30 cellular contexts compared by ENCODE assay signal in the genomic region with DNA sequence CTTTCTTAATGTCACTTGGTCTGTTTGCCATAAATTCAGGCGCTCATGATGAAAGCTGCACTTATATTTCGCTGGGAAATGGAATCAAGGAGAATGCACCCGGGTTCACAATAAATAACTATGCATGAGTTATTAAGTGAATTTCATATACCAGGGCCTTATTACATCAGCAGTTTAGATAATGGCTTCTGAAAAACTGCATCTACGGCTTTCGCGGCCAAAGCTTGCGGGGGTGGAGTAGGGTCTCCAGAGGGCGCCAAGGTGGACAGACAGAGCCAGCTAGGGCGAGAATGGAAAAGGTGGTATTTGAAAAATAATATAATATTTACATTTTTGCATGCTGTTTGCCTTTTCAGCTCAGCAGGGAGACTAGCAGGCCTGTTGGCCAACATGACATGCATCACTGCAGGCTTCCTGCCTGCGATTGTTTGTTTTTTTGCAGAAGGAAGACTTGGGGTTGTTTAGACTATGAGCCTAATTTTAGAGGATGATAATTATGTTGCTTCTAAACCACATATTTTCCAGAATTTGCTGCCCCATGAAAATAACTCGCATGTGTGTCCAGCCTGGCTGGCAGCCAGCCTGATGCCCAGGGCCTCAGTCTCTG.
DNase-seq lines count a peak whose midpoint lies in the region; ATAC-seq and TF ChIP-seq lines count a peak whose summit lies in the region.
"Had no signal": no experiment of that assay in that cellular context is flagged by ENCODE, and none has a peak within 500 bp of the region (broad histone marks: within the 10 kb centered on the region; RNA-seq: fewer than 3 reads in every experiment).

No MANE protein-coding gene starts in this region.

- H2BK12ac ChIP-seq in H9 (ENCODE audit: insufficient read length, low read depth, low read length) = no peak overlapping the region

- H4K91ac ChIP-seq in H9 (ENCODE audit: insufficient read length, low read depth, low read length) = no peak overlapping the region

- H3K79me2 ChIP-seq in H9 (ENCODE audit: insufficient read depth, low read length) = no peaks in the 10 kb centered on the region

- peaks cover 31% of the 10 kb centered on the region for H3K9me3 ChIP-seq in BLaER1
- H3K9me3 ChIP-seq in H9 (ENCODE audit: control insufficient read depth, low read depth, low read length) = no peaks in the 10 kb centered on the region
- H3K9me3 ChIP-seq in right lobe of liver = peaks cover 0 to 6% (median 0%) of the 10 kb centered on the region in 4 donors
- H3K9me3 ChIP-seq: testis had no signal

- no peak overlapping the region for H2AK5ac ChIP-seq in H9 (ENCODE audit: insufficient read length, low read length)

- CTCF ChIA-PET in activated naive CD4-positive, alpha-beta T cell treated with anti-CD3 and anti-CD28 coated beads, Interleukin-2, amount 10 ng/mL, durations not matched to agents 7 days and 5 days (lab: Charles Lee) = no interaction called here

- no peak overlapping the region for H4K8ac ChIP-seq in H9 (replicated peaks; ENCODE audit: insufficient read length, low read depth, low read length)

- no peak overlapping the region for H3K4ac ChIP-seq in H9 (ENCODE audit: low read depth, low read length)

- H2BK120ac ChIP-seq in H9 (ENCODE audit: low read depth, low read length, poor library complexity, severe bottlenecking) = no peak overlapping the region

- no peak for TF ChIP-seq POLR2A in right lobe of liver (IDR thresholded peaks at IDR 0.05)

- H3K18ac ChIP-seq in H9 (ENCODE audit: insufficient read length, low read depth, low read length) = no peak overlapping the region

- H3T11ph ChIP-seq in H9 (ENCODE audit: low read length) = no peak overlapping the region

- H3K4me1 ChIP-seq in BLaER1 = peaks cover 47% of the 10 kb centered on the region
- H3K4me1 ChIP-seq in H9 (ENCODE audit: insufficient read depth, low read length) = peaks cover 5% of the 10 kb centered on the region; the same call in 1 of the 2 replicates
- peaks cover 0 to 13% (median 3%) of the 10 kb centered on the region in 4 donors for H3K4me1 ChIP-seq in right lobe of liver
- H3K4me1 ChIP-seq: left lung, right atrium auricular region, spleen, testis had no signal

- H3K9me3 Mint-ChIP-seq in H9 = peaks cover 5 to 12% of the 10 kb centered on the region in 2 experiments
- H3K9me3 Mint-ChIP-seq in activated naive CD4-positive, alpha-beta T cell treated with anti-CD3 and anti-CD28 coated beads, Interleukin-2, amount 10 ng/mL, durations not matched to agents 7 days and 5 days = peaks cover 4% of the 10 kb centered on the region

- no peak overlapping the region for H3K27ac ChIP-seq in BLaER1
- no peak overlapping the region for H3K27ac ChIP-seq in H9 (ENCODE audit: insufficient read length, low read depth, low read length)
- peak overlapping the region in 2 of 3 donors; percentile 88 to 92 for H3K27ac ChIP-seq in right lobe of liver
- H3K27ac ChIP-seq: brain microvascular endothelial cell, left lung, right atrium auricular region, spleen, testis, VCaP had no signal

- H4K5ac ChIP-seq in H9 (ENCODE audit: insufficient read length, low read depth, low read length) = no peak overlapping the region

- no peak overlapping the region for H2BK20ac ChIP-seq in H9 (ENCODE audit: low read depth, low read length, poor library complexity, severe bottlenecking)

- WGBS in H9 (ENCODE audit: extremely low coverage, insufficient read length, low lambda C conversion rate) = no CpG with 5 or more reads among the region's 11 CpGs
- WGBS in right lobe of liver (ENCODE audit: insufficient coverage, low coverage, low lambda C conversion rate, missing lambda C conversion rate) = 67% methylated on average over 11 of the region's 11 CpGs

- H3K27me3 Mint-ChIP-seq in H9 (ENCODE audit: low read depth) = peaks cover 4% of the 10 kb centered on the region
- H3K27me3 Mint-ChIP-seq in activated naive CD4-positive, alpha-beta T cell treated with anti-CD3 and anti-CD28 coated beads, Interleukin-2, amount 10 ng/mL, durations not matched to agents 7 days and 5 days = no peaks in the 10 kb centered on the region
- H3K27me3 Mint-ChIP-seq: CD4-positive, CD25-positive, alpha-beta regulatory T cell had no signal

- H2AFZ ChIP-seq in H9 (ENCODE audit: low read length) = no peak overlapping the region

- no peak overlapping the region; a peak in 1 of 7 replicates for H3K27ac Mint-ChIP-seq in H9
- H3K27ac Mint-ChIP-seq in activated naive CD4-positive, alpha-beta T cell treated with anti-CD3 and anti-CD28 coated beads, Interleukin-2, amount 10 ng/mL, durations not matched to agents 7 days and 5 days = no peak overlapping the region
- H3K27ac Mint-ChIP-seq: activated CD4-positive, alpha-beta T cell treated with anti-CD3 and anti-CD28 coated beads for 36 hours; activated CD8-positive, alpha-beta T cell treated with anti-CD3 and anti-CD28 coated beads for 36 hours; activated T-helper 17 cell treated with anti-CD3 and anti-CD28 coated beads, Interleukin-2, amount 50 U/mL, for 72 hours; CD4-positive, CD25-positive, alpha-beta regulatory T cell; stimulated activated naive CD8-positive, alpha-beta T cell treated with anti-CD3 and anti-CD28 coated beads, Interleukin-15, Interleukin-2, amounts not matched to agents 100 ng/mL and 50 ng/mL, for 24 hours had no signal

- H3K23ac ChIP-seq in H9 (ENCODE audit: insufficient read length, low read depth, low read length) = no peak overlapping the region

- H3K4me3 Mint-ChIP-seq in H9 = no peak overlapping the region
- no peak overlapping the region for H3K4me3 Mint-ChIP-seq in activated naive CD4-positive, alpha-beta T cell treated with anti-CD3 and anti-CD28 coated beads, Interleukin-2, amount 10 ng/mL, durations not matched to agents 7 days and 5 days
- H3K4me3 Mint-ChIP-seq: activated CD4-positive, alpha-beta T cell treated with anti-CD3 and anti-CD28 coated beads for 36 hours; activated CD8-positive, alpha-beta T cell treated with anti-CD3 and anti-CD28 coated beads for 36 hours; activated T-helper 17 cell treated with anti-CD3 and anti-CD28 coated beads, Interleukin-2, amount 50 U/mL, for 72 hours; CD4-positive, CD25-positive, alpha-beta regulatory T cell; stimulated activated naive CD8-positive, alpha-beta T cell treated with anti-CD3 and anti-CD28 coated beads, Interleukin-15, Interleukin-2, amounts not matched to agents 100 ng/mL and 50 ng/mL, for 24 hours had no signal

- no peak overlapping the region for H3K14ac ChIP-seq in H9 (ENCODE audit: insufficient read depth, low read length)

- H3K36me3 ChIP-seq in BLaER1 = peaks cover 3% of the 10 kb centered on the region; the same call in 1 of the 2 replicates
- H3K36me3 ChIP-seq in right lobe of liver = no peaks in the 10 kb centered on the region
- H3K36me3 ChIP-seq: brain microvascular endothelial cell, left lung, right atrium auricular region, spleen had no signal

- H3K9ac ChIP-seq in BLaER1 (no peak overlapping the region), H9 (ENCODE audit: extremely low read depth, insufficient read length, low read length) (no peak overlapping the region)

- no peak for ATAC-seq in right lobe of liver
- no peak for ATAC-seq in GM18861 (IDR thresholded peaks at IDR 0.05; ENCODE audit: unreplicated experiment)
- ATAC-seq: activated CD4-positive, alpha-beta T cell treated with anti-CD3 and anti-CD28 coated beads for 36 hours; activated CD8-positive, alpha-beta T cell treated with anti-CD3 and anti-CD28 coated beads for 36 hours; activated T-helper 17 cell treated with anti-CD3 and anti-CD28 coated beads, Interleukin-2, amount 50 U/mL, for 72 hours; left lung had no signal

- H3K36me3 Mint-ChIP-seq in H9 (ENCODE audit: insufficient read depth in 1 of 3, low read depth in 3 of 3) = peaks cover 0 to 12% (median 0%) of the 10 kb centered on the region in 3 experiments; a peak in 3 of 7 replicates
- H3K36me3 Mint-ChIP-seq in activated naive CD4-positive, alpha-beta T cell treated with anti-CD3 and anti-CD28 coated beads, Interleukin-2, amount 10 ng/mL, durations not matched to agents 7 days and 5 days = no peaks in the 10 kb centered on the region
- H3K36me3 Mint-ChIP-seq: CD4-positive, CD25-positive, alpha-beta regulatory T cell had no signal

- H3K27me3 ChIP-seq in BLaER1 (no peaks in the 10 kb centered on the region), H9 (ENCODE audit: insufficient read depth, low read length) (no peaks in the 10 kb centered on the region), right lobe of liver (no peaks in the 10 kb centered on the region)
- H3K27me3 ChIP-seq: brain microvascular endothelial cell, left lung, right atrium auricular region, testis had no signal

- H3K79me1 ChIP-seq in H9 (ENCODE audit: insufficient read depth, low read depth, low read length, poor library complexity, severe bottlenecking) = no peaks in the 10 kb centered on the region

- TF ChIP-seq CTCF in H9 (conservative IDR thresholded peaks at IDR 0.05) = 0 out of 3 replicates have a peak, but pooled peaks have one; percentile 16
- no peak for TF ChIP-seq CTCF in choroid plexus epithelial cell (conservative IDR thresholded peaks at IDR 0.05; ENCODE audit: low read depth, low read length)
- no peak for TF ChIP-seq CTCF in right lobe of liver (IDR thresholded peaks at IDR 0.05)

- H2BK5ac ChIP-seq in H9 (ENCODE audit: insufficient read length, low read length) = no peak overlapping the region

- H4K20me1 ChIP-seq in BLaER1 = no peaks in the 10 kb centered on the region
- no peaks in the 10 kb centered on the region for H4K20me1 ChIP-seq in H9 (ENCODE audit: control insufficient read depth, insufficient read depth, insufficient read length)

- H2BK15ac ChIP-seq in H9 (ENCODE audit: low read depth, low read length) = no peak overlapping the region

- peaks cover 22 to 45% of the 10 kb centered on the region in 2 experiments for H3K4me1 Mint-ChIP-seq in H9
- H3K4me1 Mint-ChIP-seq in activated naive CD4-positive, alpha-beta T cell treated with anti-CD3 and anti-CD28 coated beads, Interleukin-2, amount 10 ng/mL, durations not matched to agents 7 days and 5 days = no peaks in the 10 kb centered on the region
- H3K4me1 Mint-ChIP-seq: activated CD4-positive, alpha-beta T cell treated with anti-CD3 and anti-CD28 coated beads for 36 hours; activated T-helper 17 cell treated with anti-CD3 and anti-CD28 coated beads, Interleukin-2, amount 50 U/mL, for 72 hours; CD4-positive, CD25-positive, alpha-beta regulatory T cell had no signal

- intact Hi-C loops in right lobe of liver (cut with DNase I) = no loop called here

- H3K23me2 ChIP-seq in H9 (ENCODE audit: insufficient read length, low read depth, low read length, poor library complexity, severe bottlenecking) = no peaks in the 10 kb centered on the region

- H3K4me3 ChIP-seq in BLaER1 (no peak overlapping the region), choroid plexus epithelial cell (ENCODE audit: low read depth, low read length) (no peak overlapping the region), right lobe of liver (no peak overlapping the region)
- H3K4me3 ChIP-seq: left lung, right atrium auricular region, spleen, testis had no signal

- no peak for DNase-seq in H9
- DNase-seq in choroid plexus epithelial cell (ENCODE audit: low read depth) = peak; percentile 69
- no peak for DNase-seq in right lobe of liver
- DNase-seq in iPS-NIHi7 (ENCODE audit: extremely low spot score) = no peak
- DNase-seq in NCI-H510A treated with DMSO at 0.1 percent for 48 hours (lab: John Stamatoyannopoulos, UW) = no peak
- no peak for DNase-seq in activated naive CD4-positive, alpha-beta T cell treated with anti-CD3 and anti-CD28 coated beads, Interleukin-2, amount 10 ng/mL, durations not matched to agents 7 days and 5 days
- DNase-seq: activated CD4-positive, alpha-beta T cell treated with anti-CD3 and anti-CD28 coated beads for 36 hours; activated CD8-positive, alpha-beta T cell treated with anti-CD3 and anti-CD28 coated beads for 36 hours; activated naive CD4-positive, alpha-beta T cell treated with anti-CD3 and anti-CD28 coated beads, Interleukin-2, amount 50 U/mL, for 16 hours; amniotic stem cell; brain microvascular endothelial cell; CD4-positive, CD25-positive, alpha-beta regulatory T cell; KG1; left lung; MM.1S; NCI-H1105 treated with DMSO at 0.1 percent for 48 hours; NCI-H187 treated with DMSO at 0.1 percent for 48 hours; NCI-H526 treated with DMSO at 0.1 percent for 48 hours; posterior cingulate gyrus; SIG-M5; spleen; stimulated activated CD8-positive, alpha-beta memory T cell treated with anti-CD3 and anti-CD28 coated beads, Interleukin-4, amount 100 ng/mL, for 48 hours; SW 1271; testis had no signal

- H3K4me2 ChIP-seq in BLaER1 (peak overlapping the region; percentile 59), H9 (ENCODE audit: insufficient read depth, insufficient read length, low read length) (no peak overlapping the region)

- no peak overlapping the region for H3K56ac ChIP-seq in H9 (ENCODE audit: insufficient read length, low read depth, low read length)

Comparison
In these comparisons a context has a peak if more than half of its experiments do, and no peak if none do; other contexts are left out.
1. H3K27ac ChIP-seq: peak in right lobe of liver (2 of 3); none in BLaER1 (single experiment) and H9 (single experiment).